36 cellular contexts compared by ENCODE assay signal in the genomic region with DNA sequence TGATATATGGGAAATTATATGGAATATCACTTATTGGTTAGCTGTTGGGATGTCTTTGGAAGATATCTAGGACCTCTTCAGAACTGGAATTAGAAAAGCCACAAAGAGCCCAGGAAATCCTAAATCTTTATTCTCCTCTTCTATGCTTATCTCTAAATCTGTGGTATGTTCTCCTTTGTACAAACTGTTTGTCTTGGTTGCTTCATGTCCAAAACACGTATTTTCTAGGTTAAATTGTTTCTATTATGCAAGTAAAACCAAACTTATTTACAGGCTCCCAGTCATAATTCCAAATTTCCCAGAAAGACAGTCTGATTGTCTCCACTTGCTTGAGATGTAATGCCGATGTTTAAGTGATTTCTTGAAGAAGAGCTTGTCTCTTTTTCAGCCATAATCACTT.
"Had no signal": no experiment of that assay in that cellular context is flagged by ENCODE, and none has a peak within 500 bp of the region (broad histone marks: within the 10 kb centered on the region; RNA-seq: fewer than 3 reads in every experiment).

No MANE protein-coding gene starts in this region.

- H3K4me1 Mint-ChIP-seq: activated CD4-positive, alpha-beta memory T cell treated with anti-CD3 and anti-CD28 coated beads, Interleukin-2, amount 10 ng/mL, durations not matched to agents 7 days and 5 days; activated CD8-positive, alpha-beta memory T cell treated with anti-CD3 and anti-CD28 coated beads, Interleukin-2, amount 10 ng/mL, durations not matched to agents 7 days and 5 days; activated naive CD4-positive, alpha-beta T cell treated with anti-CD3 and anti-CD28 coated beads, Interleukin-2, amount 10 ng/mL, durations not matched to agents 7 days and 5 days; activated naive CD8-positive, alpha-beta T cell treated with anti-CD3 and anti-CD28 coated beads, Interleukin-2, amount 50 U/mL, for 24 hours had no signal

- H3K27ac Mint-ChIP-seq: activated CD4-positive, alpha-beta memory T cell treated with anti-CD3 and anti-CD28 coated beads, Interleukin-2, amount 10 ng/mL, durations not matched to agents 7 days and 5 days; activated CD8-positive, alpha-beta memory T cell treated with anti-CD3 and anti-CD28 coated beads, Interleukin-2, amount 10 ng/mL, durations not matched to agents 7 days and 5 days; activated naive CD4-positive, alpha-beta T cell treated with anti-CD3 and anti-CD28 coated beads, Interleukin-2, amount 10 ng/mL, durations not matched to agents 7 days and 5 days; activated naive CD8-positive, alpha-beta T cell; activated naive CD8-positive, alpha-beta T cell treated with anti-CD3 and anti-CD28 coated beads, Interleukin-2, amount 50 U/mL, for 24 hours had no signal

- ATAC-seq: activated CD8-positive, alpha-beta memory T cell treated with anti-CD3 and anti-CD28 coated beads, Interleukin-2, amount 10 ng/mL, durations not matched to agents 7 days and 5 days; activated naive CD8-positive, alpha-beta T cell treated with anti-CD3 and anti-CD28 coated beads, Interleukin-2, amount 50 U/mL, for 24 hours; body of pancreas; PC-3 had no signal

- H3K36me3 ChIP-seq: ascending aorta, breast epithelium, MG63, Peyer's patch, WERI-Rb-1 had no signal

- H3K4me1 ChIP-seq: breast epithelium, Peyer's patch had no signal

- H3K27ac ChIP-seq: ascending aorta, body of pancreas, Peyer's patch, RWPE1, WERI-Rb-1 had no signal

- H3K36me3 Mint-ChIP-seq: activated CD8-positive, alpha-beta memory T cell treated with anti-CD3 and anti-CD28 coated beads, Interleukin-2, amount 10 ng/mL, durations not matched to agents 7 days and 5 days; activated naive CD4-positive, alpha-beta T cell treated with anti-CD3 and anti-CD28 coated beads, Interleukin-2, amount 10 ng/mL, durations not matched to agents 7 days and 5 days; activated naive CD8-positive, alpha-beta T cell had no signal

- H3K27me3 ChIP-seq: ascending aorta, body of pancreas, breast epithelium, MG63, Peyer's patch had no signal

- H3K4me3 Mint-ChIP-seq: activated CD4-positive, alpha-beta memory T cell treated with anti-CD3 and anti-CD28 coated beads, Interleukin-2, amount 10 ng/mL, durations not matched to agents 7 days and 5 days; activated CD8-positive, alpha-beta memory T cell treated with anti-CD3 and anti-CD28 coated beads, Interleukin-2, amount 10 ng/mL, durations not matched to agents 7 days and 5 days; activated naive CD4-positive, alpha-beta T cell treated with anti-CD3 and anti-CD28 coated beads, Interleukin-2, amount 10 ng/mL, durations not matched to agents 7 days and 5 days; activated naive CD8-positive, alpha-beta T cell; activated naive CD8-positive, alpha-beta T cell treated with anti-CD3 and anti-CD28 coated beads, Interleukin-2, amount 50 U/mL, for 24 hours had no signal

- H3K27me3 Mint-ChIP-seq: activated CD4-positive, alpha-beta memory T cell treated with anti-CD3 and anti-CD28 coated beads, Interleukin-2, amount 10 ng/mL, durations not matched to agents 7 days and 5 days; activated CD8-positive, alpha-beta memory T cell treated with anti-CD3 and anti-CD28 coated beads, Interleukin-2, amount 10 ng/mL, durations not matched to agents 7 days and 5 days; activated naive CD4-positive, alpha-beta T cell treated with anti-CD3 and anti-CD28 coated beads, Interleukin-2, amount 10 ng/mL, durations not matched to agents 7 days and 5 days; activated naive CD8-positive, alpha-beta T cell; activated naive CD8-positive, alpha-beta T cell treated with anti-CD3 and anti-CD28 coated beads, Interleukin-2, amount 50 U/mL, for 24 hours had no signal

- DNase-seq: activated CD4-positive, alpha-beta memory T cell treated with anti-CD3 and anti-CD28 coated beads, Interleukin-2, amount 10 ng/mL, durations not matched to agents 7 days and 5 days; activated CD4-positive, alpha-beta T cell treated with anti-CD3 and anti-CD28 coated beads for 1 hour; activated CD4-positive, alpha-beta T cell treated with anti-CD3 and anti-CD28 coated beads for 48 hours; activated CD4-positive, CD25-positive, alpha-beta regulatory T cell; activated CD8-positive, alpha-beta memory T cell treated with anti-CD3 and anti-CD28 coated beads for 24 hours; activated CD8-positive, alpha-beta memory T cell treated with anti-CD3 and anti-CD28 coated beads, Interleukin-2, amount 10 ng/mL, durations not matched to agents 7 days and 5 days; activated CD8-positive, alpha-beta memory T cell treated with anti-CD3 and anti-CD28 coated beads, Interleukin-2, amount 50 U/mL, for 48 hours; activated effector memory CD4-positive, alpha-beta T cell treated with Interleukin-2 at 50 U/mL for 16 hours; activated naive CD4-positive, alpha-beta T cell treated with anti-CD3 and anti-CD28 coated beads, Interleukin-2, amount 10 ng/mL, durations not matched to agents 7 days and 5 days; activated naive CD8-positive, alpha-beta T cell treated with anti-CD3 and anti-CD28 coated beads, Interleukin-2, amount 50 U/mL, for 24 hours; activated T-cell treated with anti-CD3 and anti-CD28 coated beads, Interleukin-2, amount 50 U/mL, for 48 hours; amygdala; Kasumi-1; NCI-H1048; NCI-H1105 treated with DMSO at 0.1 percent for 48 hours; NCI-H1436; NCI-H1694; NCI-H1930; NCI-H2081 treated with DMSO at 0.1 percent for 48 hours; NCI-H226; NCI-H446 treated with DMSO at 0.1 percent for 48 hours; NCI-H82; PC-3; Peyer's patch; SIG-M5; SW 1271; T-helper 1 cell; T-helper 2 cell; T-helper 9 cell; WERI-Rb-1 had no signal

- H3K4me3 ChIP-seq: ascending aorta, body of pancreas, breast epithelium, MG63, Peyer's patch had no signal

- H3K9me3 ChIP-seq: ascending aorta, body of pancreas, breast epithelium, MG63, Peyer's patch had no signal
